13 cellular contexts compared by ENCODE assay signal in genomic region chr9:135770203-135770535, GRCh38.
"Had no signal": no experiment of that assay in that cellular context is flagged by ENCODE, and none has a peak within 500 bp of the region (broad histone marks: within the 10 kb centered on the region; RNA-seq: fewer than 3 reads in every experiment).

No MANE protein-coding gene starts in this region.

- H3K36me3 ChIP-seq: cardiac muscle cell, esophagus squamous epithelium, lower lobe of right lung, tibial nerve had no signal

- H3K27ac Mint-ChIP-seq: activated T-cell treated with anti-CD3 and anti-CD28 coated beads, Interleukin-2, amount 50 U/mL, for 72 hours; mesothelial cell of epicardium had no signal

- DNase-seq: activated CD8-positive, alpha-beta memory T cell treated with anti-CD3 and anti-CD28 coated beads, Interleukin-2, amount 50 U/mL, for 4 hours; activated naive CD4-positive, alpha-beta T cell treated with Interleukin-2 at 50 U/mL for 16 hours; activated T-cell treated with anti-CD3 and anti-CD28 coated beads, Interleukin-2, amount 50 U/mL, for 72 hours; esophagus squamous epithelium; foreskin fibroblast; glutamatergic neuron; lower lobe of right lung; stimulated activated CD4-positive, alpha-beta T cell treated with anti-CD3 and anti-CD28 coated beads, Interleukin-4, amount 100 ng/mL, for 4 hours had no signal

- H3K27ac ChIP-seq: cardiac muscle cell, esophagus squamous epithelium, lower lobe of right lung, parathyroid adenoma, skin epidermis, tibial nerve had no signal

- H3K4me1 ChIP-seq: esophagus squamous epithelium, lower lobe of right lung, parathyroid adenoma, tibial nerve had no signal

- H3K27me3 ChIP-seq: cardiac muscle cell had no signal

- H3K4me3 ChIP-seq: cardiac muscle cell, esophagus squamous epithelium, lower lobe of right lung, skin epidermis, tibial nerve had no signal

- H3K9me3 Mint-ChIP-seq: mesothelial cell of epicardium had no signal

- H3K9me3 ChIP-seq: lower lobe of right lung had no signal

- H3K4me3 Mint-ChIP-seq: activated T-cell treated with anti-CD3 and anti-CD28 coated beads, Interleukin-2, amount 50 U/mL, for 72 hours; mesothelial cell of epicardium had no signal

- H3K4me1 Mint-ChIP-seq: mesothelial cell of epicardium had no signal

- H3K36me3 Mint-ChIP-seq: mesothelial cell of epicardium had no signal
